9 cellular contexts compared by ENCODE assay signal in genomic region chr10:16965740-16966447, GRCh38.
DNase-seq lines count a peak whose midpoint lies in the region; ATAC-seq, FAIRE-seq and TF ChIP-seq lines count a peak whose summit lies in the region.
"Had no signal": no experiment of that assay in that cellular context is flagged by ENCODE, and none has a peak within 500 bp of the region (broad histone marks: within the 10 kb centered on the region; RNA-seq: fewer than 3 reads in every experiment).

No MANE protein-coding gene starts in this region.

- no peaks in the 10 kb centered on the region for H3K9me2 ChIP-seq in hepatocyte (replicated peaks; ENCODE audit: insufficient read depth)

- H3K4me1 Mint-ChIP-seq in H9 (peaks cover 26 to 31% of the 10 kb centered on the region in 2 experiments), astrocyte (ENCODE audit: low read depth, unreplicated experiment) (peaks cover 45% of the 10 kb centered on the region)

- H2BK20ac ChIP-seq in H9 (ENCODE audit: low read depth, low read length, poor library complexity, severe bottlenecking) = no peak overlapping the region

- no peak overlapping the region for H2BK5ac ChIP-seq in H9 (ENCODE audit: insufficient read length, low read length)

- no peaks in the 10 kb centered on the region for H3K23me2 ChIP-seq in H9 (ENCODE audit: insufficient read length, low read depth, low read length, poor library complexity, severe bottlenecking)

- no peaks in the 10 kb centered on the region for H3K36me3 ChIP-seq in astrocyte (ENCODE audit: insufficient read depth, low read length)
- H3K36me3 ChIP-seq in hepatocyte (replicated peaks; ENCODE audit: insufficient read depth, low read depth) = no peaks in the 10 kb centered on the region
- no peaks in the 10 kb centered on the region for H3K36me3 ChIP-seq in thoracic aorta

- no peak overlapping the region for H3K4me2 ChIP-seq in H9 (ENCODE audit: insufficient read depth, insufficient read length, low read length)
- H3K4me2 ChIP-seq in astrocyte (ENCODE audit: low read length) = peak overlapping the region; percentile 76
- H3K4me2 ChIP-seq in hepatocyte = no peak overlapping the region

- no peaks in the 10 kb centered on the region for H3K79me1 ChIP-seq in H9 (ENCODE audit: insufficient read depth, low read depth, low read length, poor library complexity, severe bottlenecking)

- no peaks in the 10 kb centered on the region; a peak in 1 of 7 replicates for H3K36me3 Mint-ChIP-seq in H9 (ENCODE audit: insufficient read depth in 1 of 3, low read depth in 3 of 3)
- no peaks in the 10 kb centered on the region for H3K36me3 Mint-ChIP-seq in astrocyte (ENCODE audit: low read depth, unreplicated experiment)

- no peak overlapping the region for H3K4ac ChIP-seq in H9 (ENCODE audit: low read depth, low read length)

- no peak overlapping the region for H3K27ac Mint-ChIP-seq in H9
- H3K27ac Mint-ChIP-seq in astrocyte (ENCODE audit: unreplicated experiment) = peak overlapping the region; percentile 99

- no peak overlapping the region for H2BK15ac ChIP-seq in H9 (ENCODE audit: low read depth, low read length)

- no peaks in the 10 kb centered on the region for H3K79me2 ChIP-seq in H9 (ENCODE audit: insufficient read depth, low read length)
- H3K79me2 ChIP-seq in astrocyte (ENCODE audit: insufficient read depth, low read length) = no peaks in the 10 kb centered on the region
- no peaks in the 10 kb centered on the region for H3K79me2 ChIP-seq in hepatocyte

- H4K20me1 ChIP-seq in H9 (ENCODE audit: control insufficient read depth, insufficient read depth, insufficient read length) (no peaks in the 10 kb centered on the region), astrocyte (ENCODE audit: insufficient read depth, low read length) (no peaks in the 10 kb centered on the region), hepatocyte (ENCODE audit: insufficient read depth, poor library complexity, severe bottlenecking) (no peaks in the 10 kb centered on the region)

- H4K8ac ChIP-seq in H9 (replicated peaks; ENCODE audit: insufficient read length, low read depth, low read length) = no peak overlapping the region

- TF ChIP-seq CTCF in H9 (conservative IDR thresholded peaks at IDR 0.05) = no peak
- no peak for TF ChIP-seq CTCF in astrocyte (IDR thresholded peaks at IDR 0.05; ENCODE audit: insufficient read depth, low read depth, low read length)
- TF ChIP-seq CTCF in hepatocyte (IDR thresholded peaks at IDR 0.05; ENCODE audit: poor library complexity) = no peak
- TF ChIP-seq CTCF in thoracic aorta (IDR thresholded peaks at IDR 0.05) = no peak

- H4K5ac ChIP-seq in H9 (ENCODE audit: insufficient read length, low read depth, low read length) = no peak overlapping the region

- no peak overlapping the region for H2BK120ac ChIP-seq in H9 (ENCODE audit: low read depth, low read length, poor library complexity, severe bottlenecking)

- H3K4me3 Mint-ChIP-seq in H9 (no peak overlapping the region; a peak in 1 of 5 replicates), astrocyte (ENCODE audit: unreplicated experiment) (no peak overlapping the region)

- H3K9ac ChIP-seq in H9 (ENCODE audit: extremely low read depth, insufficient read length, low read length) (no peak overlapping the region), astrocyte (ENCODE audit: low read length) (peak overlapping the region; percentile 81)

- H3K4me1 ChIP-seq in H9 (ENCODE audit: insufficient read depth, low read length) (peaks cover 6% of the 10 kb centered on the region), astrocyte (ENCODE audit: insufficient read depth, low read length) (peaks cover 37% of the 10 kb centered on the region), hepatocyte (ENCODE audit: insufficient read depth) (peaks cover 10% of the 10 kb centered on the region), thoracic aorta (ENCODE audit: control insufficient read depth in 1 of 2, low read depth in 2 of 2) (peaks cover 4 to 38% of the 10 kb centered on the region in 2 donors)

- H3K9me3 Mint-ChIP-seq in H9 (no peaks in the 10 kb centered on the region), astrocyte (ENCODE audit: unreplicated experiment) (no peaks in the 10 kb centered on the region)

- no peak overlapping the region for H3K18ac ChIP-seq in H9 (ENCODE audit: insufficient read length, low read depth, low read length)

- H3K14ac ChIP-seq in H9 (ENCODE audit: insufficient read depth, low read length) = no peak overlapping the region

- FAIRE-seq in astrocyte (lab: Jason Lieb, UNC) = peak; percentile 99

- no CpG with 5 or more reads among the region's 8 CpGs for WGBS in H9 (ENCODE audit: extremely low coverage, insufficient read length, low lambda C conversion rate)
- 70% methylated on average over 8 of the region's 8 CpGs for WGBS in hepatocyte (ENCODE audit: low lambda C conversion rate, missing lambda C conversion rate)

- no peak overlapping the region for H3K23ac ChIP-seq in H9 (ENCODE audit: insufficient read length, low read depth, low read length)

- H2AK5ac ChIP-seq in H9 (ENCODE audit: insufficient read length, low read length) = no peak overlapping the region

- no peak overlapping the region for H3K56ac ChIP-seq in H9 (ENCODE audit: insufficient read length, low read depth, low read length)

- H3K27ac ChIP-seq in H9 (ENCODE audit: insufficient read length, low read depth, low read length) = no peak overlapping the region
- peak overlapping the region; percentile 97 for H3K27ac ChIP-seq in astrocyte (ENCODE audit: low read depth, low read length)
- H3K27ac ChIP-seq in hepatocyte = peak overlapping the region; percentile 87
- peak overlapping the region in 1 of 2 donors; percentile 24 for H3K27ac ChIP-seq in thoracic aorta

- no peak overlapping the region for H3K4me3 ChIP-seq in astrocyte (ENCODE audit: insufficient read depth, low read depth, low read length)
- H3K4me3 ChIP-seq in hepatocyte = no peak overlapping the region
- H3K4me3 ChIP-seq in thoracic aorta = no peak overlapping the region

- H3K27me3 ChIP-seq in H9 (ENCODE audit: insufficient read depth, low read length) (no peaks in the 10 kb centered on the region), astrocyte (ENCODE audit: insufficient read depth, low read length) (no peaks in the 10 kb centered on the region), hepatocyte (no peaks in the 10 kb centered on the region), thoracic aorta (replicated peaks; ENCODE audit: insufficient read depth) (no peaks in the 10 kb centered on the region)

- TF ChIP-seq POLR2A in GM18505 (IDR thresholded peaks at IDR 0.05; ENCODE audit: borderline replicate concordance, extremely low read depth, insufficient read depth, insufficient read length) = no peak

- H3K9me3 ChIP-seq in H9 (ENCODE audit: control insufficient read depth, low read depth, low read length) (no peaks in the 10 kb centered on the region), astrocyte (ENCODE audit: insufficient read depth, low read depth, low read length) (no peaks in the 10 kb centered on the region), hepatocyte (ENCODE audit: low read depth) (no peaks in the 10 kb centered on the region), thoracic aorta (no peaks in the 10 kb centered on the region)

- ATAC-seq in thoracic aorta (ENCODE audit: insufficient number of reproducible peaks, low FRiP score, low read depth) (peak; percentile 62), HG02610 (IDR thresholded peaks at IDR 0.05; ENCODE audit: unreplicated experiment) (no peak), GM18505 (IDR thresholded peaks at IDR 0.05; ENCODE audit: unreplicated experiment) (no peak)

- no peak overlapping the region for H4K91ac ChIP-seq in H9 (ENCODE audit: insufficient read length, low read depth, low read length)

- H3K27me3 Mint-ChIP-seq in H9 (ENCODE audit: low read depth) (no peaks in the 10 kb centered on the region; the same call in 1 of the 2 replicates), astrocyte (ENCODE audit: low read depth, unreplicated experiment) (no peaks in the 10 kb centered on the region)

- no peak overlapping the region for H3T11ph ChIP-seq in H9 (ENCODE audit: low read length)

- peak; percentile 35 for DNase-seq in H9
- DNase-seq in astrocyte (ENCODE audit: low read depth) = peak; percentile 100
- DNase-seq in hepatocyte (ENCODE audit: low spot score) = no peak
- DNase-seq in thoracic aorta (ENCODE audit: low spot score) = peak; percentile 21
- no peak for DNase-seq in SHP77 treated with DMSO at 0.1 percent for 48 hours (lab: John Stamatoyannopoulos, UW)
- no peak for DNase-seq in AML-193 (lab: John Stamatoyannopoulos, UW)
- DNase-seq: NCI-H774 had no signal

- H2BK12ac ChIP-seq in H9 (ENCODE audit: insufficient read length, low read depth, low read length) = no peak overlapping the region

- no peak overlapping the region for H2AFZ ChIP-seq in H9 (ENCODE audit: low read length)
- no peak overlapping the region for H2AFZ ChIP-seq in astrocyte (ENCODE audit: low read depth, low read length)
- no peak overlapping the region for H2AFZ ChIP-seq in hepatocyte

Comparison
In these comparisons a context has a peak if more than half of its experiments do, and no peak if none do; other contexts are left out.
1. DNase-seq: peak in H9 (single experiment), astrocyte (single experiment) and thoracic aorta (single experiment); none in hepatocyte (single experiment), SHP77 treated with DMSO at 0.1 percent for 48 hours (single experiment) and AML-193 (0 of 2).